ENCODE assay signal across 8 cellular contexts in the genomic region with DNA sequence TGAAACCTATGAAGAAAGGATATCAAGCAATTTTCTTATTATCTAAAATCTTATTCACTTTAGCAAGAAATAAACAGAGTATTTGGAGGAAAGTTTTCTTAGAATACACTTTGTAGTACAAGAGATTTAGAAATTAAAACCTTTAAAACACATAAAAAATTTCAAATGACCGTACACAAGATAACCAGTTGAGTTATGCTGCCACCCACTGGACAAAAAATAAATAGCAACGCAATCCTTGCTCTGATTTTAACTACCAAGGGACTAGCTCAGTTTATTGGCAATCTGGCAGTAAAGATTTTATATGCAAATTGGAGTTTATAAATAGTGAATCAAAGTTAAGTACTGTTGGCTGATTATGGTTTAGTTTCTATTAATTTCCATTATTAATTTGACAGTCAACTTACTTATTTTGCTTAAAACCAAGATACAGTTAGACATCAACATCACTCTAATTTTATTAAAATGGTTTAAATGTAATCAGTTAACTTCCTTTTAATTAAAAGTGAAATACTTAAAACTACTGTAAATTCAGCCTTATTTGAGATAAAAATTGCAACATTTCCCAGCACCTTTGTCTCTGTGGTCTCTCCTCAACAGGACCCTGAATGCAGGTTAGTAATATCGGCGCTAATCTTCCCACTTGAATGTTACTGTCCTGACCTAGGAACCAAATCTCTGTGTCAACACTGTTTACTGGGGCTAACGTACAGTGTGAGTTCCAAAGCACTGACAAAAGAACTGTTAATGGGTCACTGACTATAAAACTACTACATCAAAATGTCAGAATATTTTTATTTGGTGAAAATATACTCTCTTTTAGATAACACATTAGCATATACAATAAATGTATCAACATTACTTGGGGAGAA. TPM values are rescaled to one million over a fixed set of nuclear protein-coding genes. Genes with fewer than 3 reads are reported as not detected.
DNase-seq lines count a peak whose midpoint lies in the region; ATAC-seq and TF ChIP-seq lines count a peak whose summit lies in the region.

No MANE protein-coding gene starts in this region.

- H3K4me1 Mint-ChIP-seq in activated naive CD4-positive, alpha-beta T cell treated with anti-CD3 and anti-CD28 coated beads for 36 hours (ENCODE audit: low read depth) = peaks cover 10% of the 10 kb centered on the region

- H3K9me2 ChIP-seq in HCT116 (ENCODE audit: insufficient read depth) = no peaks in the 10 kb centered on the region
- H3K9me2 ChIP-seq in PC-3 (replicated peaks; ENCODE audit: low read length) = no peaks in the 10 kb centered on the region

- no peaks in the 10 kb centered on the region for H3K36me3 Mint-ChIP-seq in activated naive CD4-positive, alpha-beta T cell treated with anti-CD3 and anti-CD28 coated beads for 36 hours (ENCODE audit: low read depth)

- H3K9me3 Mint-ChIP-seq in activated naive CD4-positive, alpha-beta T cell treated with anti-CD3 and anti-CD28 coated beads for 36 hours = no peaks in the 10 kb centered on the region

- POLR2A ChIA-PET in HCT116 (lab: Charles Lee) (no interaction called here), PC-3 (lab: Charles Lee; ENCODE audit: unreplicated experiment) (interaction anchor here (0.7 kb wide), 1 partner anchor 153 kb away, joined by 3 read pairs; no protein-coding TSS in a partner anchor)

- H4K20me1 ChIP-seq in HCT116 (ENCODE audit: insufficient read depth) (peaks cover 12% of the 10 kb centered on the region; the same call in 1 of the 2 replicates), PC-3 (ENCODE audit: low read length) (0 out of 2 replicates have a peak, but pooled peaks cover 3% of the 10 kb centered on the region)

- CTCF ChIA-PET in HCT116 (lab: Charles Lee) = interaction anchor here (0.7 to 2.5 kb wide), 33 partner anchors 9 to 177 kb away, joined by 3 to 44 read pairs (median 5); partner anchors contain the start of genes CACUL1 and PRLHR
- CTCF ChIA-PET in PC-3 (lab: Charles Lee) = interaction anchor here (0.6 to 1.0 kb wide), 5 partner anchors 33 to 661 kb away, joined by 3 to 19 read pairs (median 4); partner anchors contain the start of gene CACUL1
- CTCF ChIA-PET in activated naive CD4-positive, alpha-beta T cell treated with anti-CD3 and anti-CD28 coated beads for 36 hours (lab: Charles Lee) = interaction anchor here (0.7 to 3.6 kb wide), 14 partner anchors 9 to 182 kb away, joined by 3 to 66 read pairs (median 4); partner anchors contain the start of gene CACUL1

- DNase-seq in DMS153 treated with DMSO at 0.1 percent for 48 hours (lab: John Stamatoyannopoulos, UW; ENCODE audit: unreplicated experiment) (peak; percentile 4), HCT116 (ENCODE audit: low read depth, low spot score) (peak; percentile 50), PC-3 (peak; percentile 80), heart left ventricle (peak in 2 of 5 donors; percentile 28 to 36), spleen (no peak)
- DNase-seq in activated naive CD4-positive, alpha-beta T cell treated with anti-CD3 and anti-CD28 coated beads for 36 hours = peak; percentile 82

- H3K9ac ChIP-seq in HCT116 (ENCODE audit: low read length) (no peak overlapping the region), PC-3 (ENCODE audit: low read length) (no peak overlapping the region)

- TF ChIP-seq CTCF in HCT116 (IDR thresholded peaks at IDR 0.05 in 2 of 3, conservative IDR thresholded peaks at IDR 0.05 in 1 of 3; ENCODE audit: borderline replicate concordance in 1 of 3, insufficient read depth in 1 of 3, low read depth in 2 of 3, low read length in 2 of 3) (peak; percentile 79 to 98 (median 86)), PC-3 (conservative IDR thresholded peaks at IDR 0.05; ENCODE audit: low read depth, low read length) (peak; percentile 78), heart left ventricle (IDR thresholded peaks at IDR 0.05) (peak; percentile 72 to 91 (median 86)), spleen (IDR thresholded peaks at IDR 0.05 in 8 of 11, conservative IDR thresholded peaks at IDR 0.05 in 3 of 11) (peak; percentile 57 to 88 (median 81))

- H3K4me2 ChIP-seq in HCT116 (ENCODE audit: low read length) (no peak overlapping the region), PC-3 (ENCODE audit: low read length) (no peak overlapping the region)

- intact Hi-C loops in HCT116 (cut with micrococcal nuclease) (loop anchor here (1.0 kb wide), 2 partner anchors 127 to 153 kb away; no protein-coding TSS in a partner anchor), PC-3 (cut with micrococcal nuclease) (loop anchor here (1.0 to 2.0 kb wide), 2 partner anchors 32 to 153 kb away; no protein-coding TSS in a partner anchor), heart left ventricle (cut with DNase I) (loop anchor here in 9 of 10 donors (1.0 to 10.0 kb wide), 6 partner anchors 74 to 304 kb away; partner anchors contain the start of gene NANOS1 (in 1 of the 9)), spleen (cut with DNase I; ENCODE audit: low total_unique reads) (loop anchor here (5.0 kb wide), 1 partner anchor 154 kb away; no protein-coding TSS in a partner anchor)
- intact Hi-C loops in activated naive CD4-positive, alpha-beta T cell treated with anti-CD3 and anti-CD28 coated beads for 36 hours (cut with micrococcal nuclease) = loop anchor here (1.0 kb wide), 3 partner anchors 127 to 153 kb away; no protein-coding TSS in a partner anchor

- no peaks in the 10 kb centered on the region; a peak in 1 of 4 replicates for H3K36me3 ChIP-seq in HCT116 (ENCODE audit: control insufficient read depth in 1 of 2, insufficient read depth in 2 of 2, low read length in 2 of 2)
- H3K36me3 ChIP-seq in PC-3 (ENCODE audit: low read depth, low read length) = no peaks in the 10 kb centered on the region
- H3K36me3 ChIP-seq in heart left ventricle = peaks cover 0 to 16% (median 0%) of the 10 kb centered on the region in 9 donors
- H3K36me3 ChIP-seq in spleen = peaks cover 0 to 18% (median 0%) of the 10 kb centered on the region in 6 donors

- no peak overlapping the region for H3K27ac ChIP-seq in HCT116 (ENCODE audit: low read depth, low read length)
- H3K27ac ChIP-seq in PC-3 (ENCODE audit: low read length) = no peak overlapping the region
- H3K27ac ChIP-seq in heart left ventricle = no peak overlapping the region
- no peak overlapping the region for H3K27ac ChIP-seq in spleen

- H3K4me3 ChIP-seq in HCT116 (replicated peaks in 1 of 2; ENCODE audit: low read depth in 1 of 2, low read length in 2 of 2) = no peak overlapping the region
- H3K4me3 ChIP-seq in PC-3 (ENCODE audit: low read length) = no peak overlapping the region
- no peak overlapping the region for H3K4me3 ChIP-seq in heart left ventricle
- H3K4me3 ChIP-seq in spleen = no peak overlapping the region

- TF ChIP-seq RAD21 in HCT116 (IDR thresholded peaks at IDR 0.05; ENCODE audit: low read depth) = peak; percentile 85

- BruUV-seq in HCT116 (replicated peaks; lab: Mats Ljungman, UMichigan) (no TSS peak), PC-3 (replicated peaks; lab: Mats Ljungman, UMichigan) (no TSS peak)

- no peak overlapping the region for H3K27ac Mint-ChIP-seq in activated naive CD4-positive, alpha-beta T cell treated with anti-CD3 and anti-CD28 coated beads for 36 hours

- ATAC-seq in HCT116 = peak; percentile 79
- ATAC-seq in PC-3 = no peak
- no peak for ATAC-seq in heart left ventricle
- no peak for ATAC-seq in HG02571 (IDR thresholded peaks at IDR 0.05; ENCODE audit: unreplicated experiment)
- ATAC-seq in HG02623 (IDR thresholded peaks at IDR 0.05; ENCODE audit: unreplicated experiment) = no peak

- TF ChIP-seq POLR2A in HCT116 (IDR thresholded peaks at IDR 0.05; ENCODE audit: borderline replicate concordance, extremely low read depth, insufficient read depth, insufficient read length) (no peak), heart left ventricle (IDR thresholded peaks at IDR 0.05) (no peak), spleen (IDR thresholded peaks at IDR 0.05) (no peak)

- H3K4me1 ChIP-seq in HCT116 (ENCODE audit: control insufficient read depth in 1 of 2, insufficient read depth in 2 of 2, low read length in 2 of 2) = no peaks in the 10 kb centered on the region
- H3K4me1 ChIP-seq in PC-3 (ENCODE audit: insufficient read depth, low read length) = peaks cover 7% of the 10 kb centered on the region; the same call in 1 of the 2 replicates
- H3K4me1 ChIP-seq in heart left ventricle = peaks cover 0 to 33% (median 16%) of the 10 kb centered on the region in 12 donors
- H3K4me1 ChIP-seq in spleen = peaks cover 0 to 60% (median 9%) of the 10 kb centered on the region in 6 donors

- H3F3A ChIP-seq in PC-3 (ENCODE audit: low read length, unreplicated experiment) = no peaks in the 10 kb centered on the region

- peaks cover 33% of the 10 kb centered on the region for H3K79me2 ChIP-seq in HCT116 (ENCODE audit: insufficient read depth, low read length)
- H3K79me2 ChIP-seq in PC-3 (ENCODE audit: low read length) = no peaks in the 10 kb centered on the region

- H2AFZ ChIP-seq in HCT116 (ENCODE audit: low read depth, low read length, poor library complexity, severe bottlenecking) (no peak overlapping the region), PC-3 (ENCODE audit: low read length) (no peak overlapping the region)

- H3K27me3 ChIP-seq in HCT116 (ENCODE audit: insufficient read depth, low read length) = no peaks in the 10 kb centered on the region
- H3K27me3 ChIP-seq in PC-3 (ENCODE audit: low read length) = no peaks in the 10 kb centered on the region
- H3K27me3 ChIP-seq in heart left ventricle = no peaks in the 10 kb centered on the region
- H3K27me3 ChIP-seq in spleen (replicated peaks in 1 of 7) = no peaks in the 10 kb centered on the region

- no peak overlapping the region for H3K4me3 Mint-ChIP-seq in activated naive CD4-positive, alpha-beta T cell treated with anti-CD3 and anti-CD28 coated beads for 36 hours

- RAD21 ChIA-PET in HCT116 (lab: Charles Lee; ENCODE audit: low non-redundant PET in 1 of 2, low total read pairs in 2 of 2, uncharacterized antibody in 2 of 2, unreplicated experiment in 2 of 2) = interaction anchor here (0.6 to 0.9 kb wide), 3 partner anchors 82 to 153 kb away, joined by 3 read pairs; no protein-coding TSS in a partner anchor

- WGBS in heart left ventricle, 4 donors = 44 to 50% (median 45%) methylated on average over 5 of the region's 5 CpGs
- WGBS in spleen, 5 donors = 45 to 49% (median 47%) methylated on average over 5 of the region's 5 CpGs

- H3K9me3 ChIP-seq in HCT116 (ENCODE audit: control insufficient read depth in 1 of 2, insufficient read depth in 1 of 2, low read depth in 1 of 2, low read length in 2 of 2) (no peaks in the 10 kb centered on the region), PC-3 (ENCODE audit: low read length) (no peaks in the 10 kb centered on the region), heart left ventricle (no peaks in the 10 kb centered on the region), spleen (no peaks in the 10 kb centered on the region)

- H3K27me3 Mint-ChIP-seq in activated naive CD4-positive, alpha-beta T cell treated with anti-CD3 and anti-CD28 coated beads for 36 hours (ENCODE audit: low read depth) = no peaks in the 10 kb centered on the region

TF ChIP-seq in HCT116, 20 proteins besides CTCF, POLR2A, EP300 and RAD21 (continues in another document):
- TF ChIP-seq EGR1 (IDR thresholded peaks at IDR 0.05; ENCODE audit: low read depth) = no peak

RNA-seq across cellular contexts. Expression of gene CACUL1, which starts 33.5 kb away (rescaled TPM):
- total RNA-seq in HCT116 (2021; ENCODE audit: unreplicated experiment) (67.5 TPM), PC-3 (2014; rRNA removed) (27.6 and 39.7 TPM in 2 replicates), heart left ventricle (10 to 100 TPM; 18.8 to 38.7 (median 24.8) TPM), spleen (10 to 100 TPM; 29.9 to 56.7 (median 42.6) TPM)
- polyA plus RNA-seq in HCT116 (2012) = 15.7 and 16.0 TPM in 2 replicates
- 10 to 100 TPM; 18.4 to 19.2 TPM for total RNA-seq in activated naive CD4-positive, alpha-beta T cell treated with anti-CD3 and anti-CD28 coated beads for 36 hours
- polyA plus RNA-seq in heart left ventricle (10 to 100 TPM in 1 of 2 donors, 1 to 10 TPM in 1; 4.6 to 10.9 TPM), spleen (1 to 10 TPM; 4.3 to 7.3 (median 4.5) TPM)
